In the genomic region with DNA sequence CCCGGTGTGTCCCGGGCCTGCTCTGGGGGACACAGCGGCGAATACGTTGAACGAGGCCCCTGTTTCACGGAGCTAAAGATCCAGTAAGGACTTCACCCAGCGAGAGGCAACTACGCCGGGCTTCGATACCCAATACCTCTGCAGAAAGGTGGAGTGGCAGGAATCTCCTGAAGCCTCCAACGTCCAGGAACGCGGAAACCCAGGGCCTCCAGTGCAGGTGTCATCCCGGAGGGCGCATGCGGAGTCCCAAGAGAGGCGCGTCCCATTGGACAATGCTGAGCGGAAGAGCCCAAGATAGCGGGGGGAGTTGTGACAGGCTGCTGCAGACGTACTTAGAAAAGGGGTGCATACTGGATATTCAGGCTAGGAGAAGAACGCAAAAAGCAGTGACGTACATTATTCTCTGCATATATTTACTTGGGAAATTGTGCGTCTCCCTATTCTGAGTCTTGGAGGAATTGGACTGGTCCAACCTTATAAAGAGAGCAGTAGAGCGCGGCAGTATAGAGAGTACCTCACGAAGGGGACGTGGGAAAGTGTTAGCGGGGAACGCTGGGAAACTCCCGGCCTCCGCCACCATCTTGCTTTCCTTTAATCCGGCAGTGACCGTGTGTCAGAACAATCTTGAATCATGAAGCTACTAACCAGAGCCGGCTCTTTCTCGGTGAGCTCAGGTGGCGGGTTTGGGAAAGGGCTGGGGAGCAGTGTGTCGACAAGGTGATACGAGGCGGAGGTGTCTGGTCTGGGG, we compare ENCODE assay signal across 8 cellular contexts. TPM values are rescaled to one million over a fixed set of nuclear protein-coding genes. Genes with fewer than 3 reads are reported as not detected.
A peak's percentile ranks its signal among the peaks of the same experiment; 100 is the strongest.
DNase-seq lines count a peak whose midpoint lies in the region; ATAC-seq and TF ChIP-seq lines count a peak whose summit lies in the region.

Gene UQCRC2, plus strand, starts transcription at position 569 of the 748 bp plus-strand sequence. Its CDS starts 63 bp downstream, at position 632.

- no peaks in the 10 kb centered on the region for H3K9me2 ChIP-seq in GM23338 (ENCODE audit: insufficient read depth)

- no peaks in the 10 kb centered on the region for H3F3A ChIP-seq in GM23338 (replicated peaks; ENCODE audit: low read depth)

- DNase-seq in Daoy (ENCODE audit: low read depth) (peak; percentile 91), GM23338 (ENCODE audit: low spot score) (peak; percentile 97), Kasumi-1 (lab: John Stamatoyannopoulos, UW) (peak; percentile 83 to 89), RKO (ENCODE audit: low spot score) (peak; percentile 95), activated T-helper 1 cell treated with Interleukin-2 at 50 U/mL for 16 hours (ENCODE audit: low read depth) (peak; percentile 78), fibroblast of gingiva (ENCODE audit: low read depth) (peak; percentile 89), naive B cell (peak; percentile 86)
- peak; percentile 71 to 93 for DNase-seq in stimulated activated effector memory CD8-positive, alpha-beta T cell treated with anti-CD3 and anti-CD28 coated beads, Interleukin-12 subunit alpha, Interleukin-12 subunit beta, amount 100 ng/mL, for 72 hours (ENCODE audit: low spot score in 2 of 2)

- peak within 1 kb of the TSS; percentile 94 for H3K27ac ChIP-seq in GM23338 (ENCODE audit: low read depth)

- H3K4me3 Mint-ChIP-seq in GM23338 (peak within 1 kb of the TSS; percentile 98), naive B cell (peak within 1 kb of the TSS; percentile 95 to 100 (median 99))
- H3K4me3 Mint-ChIP-seq in stimulated activated effector memory CD8-positive, alpha-beta T cell treated with anti-CD3 and anti-CD28 coated beads, Interleukin-12 subunit alpha, Interleukin-12 subunit beta, amount 100 ng/mL, for 72 hours = peak within 1 kb of the TSS; percentile 96

- no peaks in the 10 kb centered on the region for H3K27me3 ChIP-seq in GM23338 (ENCODE audit: insufficient read depth)

- H3K4me3 ChIP-seq in GM23338 = peak within 1 kb of the TSS; percentile 87

- H3K36me3 Mint-ChIP-seq in GM23338 (ENCODE audit: low read depth) (peaks cover 10% of the 10 kb centered on the region), naive B cell (peaks cover 0 to 7% of the 10 kb centered on the region in 2 donors)
- H3K36me3 Mint-ChIP-seq in stimulated activated effector memory CD8-positive, alpha-beta T cell treated with anti-CD3 and anti-CD28 coated beads, Interleukin-12 subunit alpha, Interleukin-12 subunit beta, amount 100 ng/mL, for 72 hours = peaks cover 27% of the 10 kb centered on the region

- H3K4me1 Mint-ChIP-seq in GM23338 = peaks cover 5% of the 10 kb centered on the region; the same call in 2 of the 3 replicates
- peaks cover 42 to 82% (median 44%) of the 10 kb centered on the region in 3 donors for H3K4me1 Mint-ChIP-seq in naive B cell
- peaks cover 33% of the 10 kb centered on the region for H3K4me1 Mint-ChIP-seq in stimulated activated effector memory CD8-positive, alpha-beta T cell treated with anti-CD3 and anti-CD28 coated beads, Interleukin-12 subunit alpha, Interleukin-12 subunit beta, amount 100 ng/mL, for 72 hours

- peaks cover 9% of the 10 kb centered on the region; the same call in 1 of the 2 replicates for H3K36me3 ChIP-seq in GM23338 (ENCODE audit: insufficient read depth)

- TF ChIP-seq CTCF in GM23338 (conservative IDR thresholded peaks at IDR 0.05; ENCODE audit: low read depth in 2 of 2) = no peak

- ATAC-seq in GM23338 (peak; percentile 95), naive B cell (ENCODE audit: low read depth in 2 of 2) (peak; percentile 83 to 85)
- ATAC-seq in stimulated activated effector memory CD8-positive, alpha-beta T cell treated with anti-CD3 and anti-CD28 coated beads, Interleukin-12 subunit alpha, Interleukin-12 subunit beta, amount 100 ng/mL, for 72 hours = peak; percentile 95

- peaks cover 6% of the 10 kb centered on the region; the same call in 1 of the 2 replicates for H3K4me1 ChIP-seq in GM23338 (ENCODE audit: insufficient read depth)

- peaks cover 59% of the 10 kb centered on the region for H3K79me2 ChIP-seq in GM23338 (replicated peaks; ENCODE audit: insufficient read depth)

- H3K27me3 Mint-ChIP-seq in GM23338 (ENCODE audit: insufficient read depth, low read depth, poor library complexity) (peaks cover 4% of the 10 kb centered on the region), naive B cell (no peaks in the 10 kb centered on the region)

- H3K27ac Mint-ChIP-seq in GM23338 (peak within 1 kb of the TSS; percentile 100), naive B cell (peak within 1 kb of the TSS; percentile 99 to 100 (median 100))
- H3K27ac Mint-ChIP-seq in stimulated activated effector memory CD8-positive, alpha-beta T cell treated with anti-CD3 and anti-CD28 coated beads, Interleukin-12 subunit alpha, Interleukin-12 subunit beta, amount 100 ng/mL, for 72 hours = peak within 1 kb of the TSS; percentile 99

- H3K4me2 ChIP-seq in GM23338 = peak within 1 kb of the TSS; percentile 99

- no peaks in the 10 kb centered on the region for H3K9me3 Mint-ChIP-seq in GM23338
- no peaks in the 10 kb centered on the region for H3K9me3 Mint-ChIP-seq in naive B cell
- H3K9me3 Mint-ChIP-seq in stimulated activated effector memory CD8-positive, alpha-beta T cell treated with anti-CD3 and anti-CD28 coated beads, Interleukin-12 subunit alpha, Interleukin-12 subunit beta, amount 100 ng/mL, for 72 hours = no peaks in the 10 kb centered on the region

- H4K20me1 ChIP-seq in GM23338 (replicated peaks; ENCODE audit: insufficient read depth) = peaks cover 9% of the 10 kb centered on the region

- peak within 1 kb of the TSS; percentile 86 for H2AFZ ChIP-seq in GM23338

TF ChIP-seq in GM23338, 12 proteins besides CTCF, POLR2A, EP300 and RAD21 (continues in another document):
- TF ChIP-seq ZNF331 (CRISPR knock-in tag; IDR thresholded peaks at IDR 0.05; ENCODE audit: low read depth) (no peak), EZH2phosphoT487 (IDR thresholded peaks at IDR 0.05; ENCODE audit: unreplicated experiment) (no peak), EZH2 (IDR thresholded peaks at IDR 0.05; ENCODE audit: low read depth, unreplicated experiment) (no peak), JUNB (IDR thresholded peaks at IDR 0.05; ENCODE audit: unreplicated experiment) (no peak), CREB1 (CRISPR knock-in tag; IDR thresholded peaks at IDR 0.05; ENCODE audit: low read depth) (peak; percentile 80), NANOG (IDR thresholded peaks at IDR 0.05; ENCODE audit: borderline replicate concordance) (no peak), ZNF114 (CRISPR knock-in tag; IDR thresholded peaks at IDR 0.05) (no peak)
- TF ChIP-seq, protein P1, sequence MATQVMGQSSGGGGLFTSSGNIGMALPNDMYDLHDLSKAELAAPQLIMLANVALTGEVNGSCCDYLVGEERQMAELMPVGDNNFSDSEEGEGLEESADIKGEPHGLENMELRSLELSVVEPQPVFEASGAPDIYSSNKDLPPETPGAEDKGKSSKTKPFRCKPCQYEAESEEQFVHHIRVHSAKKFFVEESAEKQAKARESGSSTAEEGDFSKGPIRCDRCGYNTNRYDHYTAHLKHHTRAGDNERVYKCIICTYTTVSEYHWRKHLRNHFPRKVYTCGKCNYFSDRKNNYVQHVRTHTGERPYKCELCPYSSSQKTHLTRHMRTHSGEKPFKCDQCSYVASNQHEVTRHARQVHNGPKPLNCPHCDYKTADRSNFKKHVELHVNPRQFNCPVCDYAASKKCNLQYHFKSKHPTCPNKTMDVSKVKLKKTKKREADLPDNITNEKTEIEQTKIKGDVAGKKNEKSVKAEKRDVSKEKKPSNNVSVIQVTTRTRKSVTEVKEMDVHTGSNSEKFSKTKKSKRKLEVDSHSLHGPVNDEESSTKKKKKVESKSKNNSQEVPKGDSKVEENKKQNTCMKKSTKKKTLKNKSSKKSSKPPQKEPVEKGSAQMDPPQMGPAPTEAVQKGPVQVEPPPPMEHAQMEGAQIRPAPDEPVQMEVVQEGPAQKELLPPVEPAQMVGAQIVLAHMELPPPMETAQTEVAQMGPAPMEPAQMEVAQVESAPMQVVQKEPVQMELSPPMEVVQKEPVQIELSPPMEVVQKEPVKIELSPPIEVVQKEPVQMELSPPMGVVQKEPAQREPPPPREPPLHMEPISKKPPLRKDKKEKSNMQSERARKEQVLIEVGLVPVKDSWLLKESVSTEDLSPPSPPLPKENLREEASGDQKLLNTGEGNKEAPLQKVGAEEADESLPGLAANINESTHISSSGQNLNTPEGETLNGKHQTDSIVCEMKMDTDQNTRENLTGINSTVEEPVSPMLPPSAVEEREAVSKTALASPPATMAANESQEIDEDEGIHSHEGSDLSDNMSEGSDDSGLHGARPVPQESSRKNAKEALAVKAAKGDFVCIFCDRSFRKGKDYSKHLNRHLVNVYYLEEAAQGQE (IDR thresholded peaks at IDR 0.05; ENCODE audit: unreplicated experiment) = no peak

RNA-seq across cellular contexts. Expression of gene UQCRC2, which starts in this region (rescaled TPM):
- total RNA-seq in Daoy (2014; rRNA removed; shearing (Covaris generic)) = 98.1 and 127 TPM in 2 replicates
- 122 and 135 TPM in 2 replicates for total RNA-seq in GM23338 (2014; rRNA removed; shearing (Covaris generic))
- polyA plus RNA-seq in GM23338 (2016; fragmentation: Nextera tagmentation; extraction: Ambion mirVana) = 78.2 and 88.0 TPM in 2 replicates
- 100 to 1,000 TPM; 153 to 292 (median 181) TPM for polyA plus RNA-seq in naive B cell (ENCODE audit: low read depth in 6 of 6)

Comparison
In these comparisons a context has a peak if more than half of its experiments do, and no peak if none do; other contexts are left out.
1. Peak in every context shown above with its lines: DNase-seq, ATAC-seq, H3K4me3 ChIP-seq and H3K27ac ChIP-seq.